Comparison of ENCODE assay signal across 8 cellular contexts in the genomic region with DNA sequence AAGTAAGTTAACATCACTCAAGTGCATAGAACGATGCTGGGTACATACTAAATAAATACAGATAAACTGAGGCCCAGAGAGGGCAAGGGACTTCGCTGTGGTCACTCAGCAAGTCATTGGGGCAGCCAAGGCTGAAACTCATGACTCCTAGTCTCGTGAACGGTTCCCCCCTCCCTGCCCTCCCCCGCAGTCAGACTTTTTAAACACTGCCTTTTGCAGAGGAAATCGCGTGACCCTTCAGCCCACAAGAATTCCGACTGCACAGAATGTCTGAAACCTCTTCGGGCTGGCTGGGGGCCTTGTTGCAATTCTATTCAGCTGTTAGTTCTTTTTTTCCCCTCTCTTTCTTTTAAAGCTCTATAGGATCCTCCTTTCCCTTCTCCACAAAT. TPM values are rescaled to one million over a fixed set of nuclear protein-coding genes. Genes with fewer than 3 reads are reported as not detected.
DNase-seq lines count a peak whose midpoint lies in the region; ATAC-seq and TF ChIP-seq lines count a peak whose summit lies in the region.

No MANE protein-coding gene starts in this region.

- DNase-seq in GM10248 (ENCODE audit: extremely low spot score) (peak; percentile 75), HFFc6 (peak; percentile 94), RPMI7951 (ENCODE audit: low read depth) (peak; percentile 95), astrocyte of the hippocampus (ENCODE audit: low read depth, low spot score) (peak; percentile 98), lung (ENCODE audit: low spot score) (peak; percentile 77), BE2C (no peak), DMS 273 treated with DMSO at 0.1 percent for 48 hours (lab: John Stamatoyannopoulos, UW) (no peak)
- DNase-seq in stimulated activated CD8-positive, alpha-beta memory T cell treated with anti-CD3 and anti-CD28 coated beads, Interleukin-15, amount 100 ng/mL, for 48 hours (ENCODE audit: low read depth in 2 of 2): peak; percentile 44 to 60

- no peak overlapping the region for H3K4me3 ChIP-seq in lung
- H3K4me3 ChIP-seq in BE2C (ENCODE audit: low read depth, low read length): no peak overlapping the region

- H3K27me3 ChIP-seq in lung (ENCODE audit: control insufficient read depth, insufficient read depth): no peaks in the 10 kb centered on the region
- no peaks in the 10 kb centered on the region for H3K27me3 ChIP-seq in BE2C

- WGBS in lung, 2 donors: 2 to 14% methylated on average over 9 of the region's 9 CpGs

- peak; percentile 56 for ATAC-seq in lung (ENCODE audit: insufficient read depth, low FRiP score)

- H3K27ac ChIP-seq in lung (ENCODE audit: low read depth in 1 of 2, low read length in 1 of 2): peak overlapping the region in 1 of 2 donors; percentile 88

- peaks cover 4% of the 10 kb centered on the region; the same call in 1 of the 2 replicates for H3K27me3 Mint-ChIP-seq in HFFc6 (ENCODE audit: insufficient read depth)

- peak overlapping the region; percentile 98 for H3K27ac Mint-ChIP-seq in HFFc6

- peaks cover 0 to 8% of the 10 kb centered on the region in 2 donors for H3K36me3 ChIP-seq in lung (ENCODE audit: control insufficient read depth in 2 of 2, insufficient read depth in 2 of 2, low read length in 2 of 2)
- no peaks in the 10 kb centered on the region for H3K36me3 ChIP-seq in BE2C

- POLR2A ChIA-PET in GM10248 (lab: Yijun Ruan, JAX): no interaction called here

- no peaks in the 10 kb centered on the region for H3K9me3 Mint-ChIP-seq in HFFc6

- H3K4me1 ChIP-seq in lung (ENCODE audit: control insufficient read depth in 2 of 2, insufficient read depth in 2 of 2, low read length in 2 of 2): peaks cover 10 to 52% of the 10 kb centered on the region in 2 donors
- no peaks in the 10 kb centered on the region for H3K4me1 ChIP-seq in BE2C

- peak overlapping the region; percentile 72 for H3K4me3 Mint-ChIP-seq in HFFc6

- peaks cover 66% of the 10 kb centered on the region for H3K4me1 Mint-ChIP-seq in HFFc6 (ENCODE audit: low read depth)

- 0 out of 2 replicates have a peak, but pooled peaks cover 4% of the 10 kb centered on the region for H3K36me3 Mint-ChIP-seq in HFFc6 (ENCODE audit: low read depth)

- TF ChIP-seq CTCF in GM10248 (IDR thresholded peaks at IDR 0.05; ENCODE audit: control extremely low read depth, extremely low read depth, low read depth, missing control alignments): no peak
- no peak for TF ChIP-seq CTCF in HFFc6 (IDR thresholded peaks at IDR 0.05)
- TF ChIP-seq CTCF in lung (IDR thresholded peaks at IDR 0.05; ENCODE audit: control extremely low read depth, extremely low read depth): no peak
- no peak for TF ChIP-seq CTCF in BE2C (IDR thresholded peaks at IDR 0.05; ENCODE audit: low read depth, low read length)

- no peaks in the 10 kb centered on the region for H3K9me3 ChIP-seq in lung (ENCODE audit: control insufficient read depth in 2 of 2, insufficient read depth in 1 of 2, low read length in 1 of 2)
- H3K9me3 ChIP-seq in BE2C: no peaks in the 10 kb centered on the region

- CTCF ChIA-PET in GM10248 (lab: Yijun Ruan, JAX): no interaction called here

RNA-seq across cellular contexts. Expression of a gene that starts 28.1 kb away (rescaled TPM):
- 10 to 100 TPM; 66.5 to 81.1 (median 71.4) TPM for total RNA-seq in HFFc6 (2021; fragmentation: NEBNext Ultra II Directional; extraction: Animal tissue kit (Norgen Biotek cat#: 25700))
- total RNA-seq in RPMI7951 (2014; rRNA removed; shearing (Covaris generic)): 23.9 and 27.5 TPM in 2 replicates
- total RNA-seq in lung: 10 to 100 TPM; 49.1 to 86.2 TPM
- polyA plus RNA-seq in lung: 10 to 100 TPM; 19.0 to 57.2 TPM
- 0.46 TPM for polyA plus RNA-seq in BE2C (2012; ENCODE audit: insufficient read depth, insufficient read length, low read depth)

Comparison
In these comparisons a context has a peak if more than half of its experiments do, and no peak if none do; other contexts are left out.
1. DNase-seq: peak in GM10248 (single experiment), HFFc6 (single experiment), RPMI7951 (single experiment), astrocyte of the hippocampus (single experiment), lung (single experiment) and stimulated activated CD8-positive, alpha-beta memory T cell treated with anti-CD3 and anti-CD28 coated beads, Interleukin-15, amount 100 ng/mL, for 48 hours (2 of 2); none in BE2C (single experiment) and DMS 273 treated with DMSO at 0.1 percent for 48 hours (single experiment).